Comparison of ENCODE assay signal across 1 cellular context in the genomic region with DNA sequence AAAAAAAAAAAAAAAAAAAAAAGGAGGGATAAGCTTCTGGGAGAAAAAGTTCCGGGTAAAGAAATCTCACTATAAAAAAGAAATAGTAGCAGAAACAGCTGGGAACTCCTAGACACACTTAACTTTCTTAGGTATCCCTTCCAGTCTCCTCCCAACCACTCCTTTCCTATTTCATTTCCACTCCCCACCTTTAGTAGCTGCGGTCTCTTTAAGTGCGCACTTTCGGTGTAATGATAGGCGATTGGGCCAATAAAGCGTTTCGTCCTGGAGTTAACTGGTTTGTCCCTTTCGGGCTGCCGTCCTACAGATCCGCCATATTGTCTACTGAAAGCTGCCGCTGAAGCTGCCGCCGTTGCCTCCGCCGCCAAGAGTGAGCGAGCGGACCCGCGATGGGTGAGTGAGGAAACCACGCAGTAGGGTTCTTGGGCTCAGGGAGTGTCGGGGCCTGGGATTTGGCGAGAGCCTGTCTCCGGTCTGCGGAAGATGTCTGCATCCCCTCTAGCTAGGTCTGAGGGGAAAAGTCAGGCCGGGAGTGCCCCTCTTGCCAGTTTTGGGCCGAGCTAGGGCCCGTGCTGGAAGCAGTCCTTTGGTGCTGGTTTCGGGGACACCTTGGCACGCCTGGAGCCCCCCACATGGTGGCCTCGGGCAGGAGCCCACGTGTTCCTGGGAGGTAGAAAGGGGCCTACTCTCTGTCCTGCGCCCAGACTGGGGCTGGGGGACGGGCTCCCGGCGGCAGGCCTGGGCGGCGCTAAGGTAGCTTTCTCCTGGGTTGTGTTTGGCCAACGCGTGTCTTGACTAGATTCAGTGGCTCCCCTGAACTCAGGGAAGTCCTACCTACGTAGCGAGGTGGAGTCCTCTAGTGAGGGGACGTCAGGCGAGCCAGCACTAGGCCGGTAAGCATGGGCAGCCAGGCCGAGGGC.
TF ChIP-seq lines count a peak whose summit lies in the region.

A gene (plus strand): TSS at position 315 of the 920 bp plus-strand sequence. CDS start 75 bp downstream, at position 390.

TF ChIP-seq in K562, 482 proteins besides CTCF, POLR2A, EP300 and RAD21 (continued from another document and continues in another):
- TF ChIP-seq PHF8 (IDR thresholded peaks at IDR 0.05; ENCODE audit: borderline replicate concordance, low read length) (peak; percentile 81; the same call in 1 of the 2 replicates), TAF15 (IDR thresholded peaks at IDR 0.05; ENCODE audit: low read depth, low read length) (no peak), ZNF12 (CRISPR knock-in tag; IDR thresholded peaks at IDR 0.05) (peak; percentile 83; the same call in 1 of the 2 replicates), HDAC1 (IDR thresholded peaks at IDR 0.05) (peak in 1 of 2 experiments; percentile 29; a peak in 2 of 4 replicates), ARHGAP35 (IDR thresholded peaks at IDR 0.05; ENCODE audit: partially characterized antibody) (no peak), NR2C2 (CRISPR knock-in tag; IDR thresholded peaks at IDR 0.05) (no peak), NR2C2 (tag; IDR thresholded peaks at IDR 0.05) (no peak; the same call in 1 of the 2 replicates), MTA2 (IDR thresholded peaks at IDR 0.05; ENCODE audit: low read depth) (no peak), CTBP1 (IDR thresholded peaks at IDR 0.05; ENCODE audit: borderline replicate concordance) (peak; percentile 68; the same call in 1 of the 2 replicates), U2AF2 (optimal IDR thresholded peaks at IDR 0.05; ENCODE audit: low read depth, low read length) (no peak), POLR2AphosphoS5 (IDR thresholded peaks at IDR 0.05; ENCODE audit: control insufficient read depth, insufficient read depth, low read depth, low read length) (peak; percentile 57), PHB2 (IDR thresholded peaks at IDR 0.05; ENCODE audit: low read depth) (no peak), FOSL1 (tag; conservative IDR thresholded peaks at IDR 0.05) (no peak), ZBTB8A (IDR thresholded peaks at IDR 0.05; ENCODE audit: partially characterized antibody) (no peak), POLR2G (IDR thresholded peaks at IDR 0.05; ENCODE audit: low read depth, low read length) (peak; percentile 78), KAT8 (IDR thresholded peaks at IDR 0.05; ENCODE audit: low read depth) (no peak), PURB (CRISPR knock-in tag; IDR thresholded peaks at IDR 0.05; ENCODE audit: low read depth) (no peak), C11orf30 (IDR thresholded peaks at IDR 0.05; ENCODE audit: low read depth) (peak; percentile 73), FOXJ2 (tag; IDR thresholded peaks at IDR 0.05) (0 out of 2 replicates have a peak, but pooled peaks have one; percentile 10), ZNF184 (CRISPR knock-in tag; IDR thresholded peaks at IDR 0.05) (no peak), NR4A1 (CRISPR knock-in tag; IDR thresholded peaks at IDR 0.05) (no peak), NR4A1 (tag; IDR thresholded peaks at IDR 0.05) (peak; percentile 34; the same call in 1 of the 2 replicates), RB1 (IDR thresholded peaks at IDR 0.05; ENCODE audit: low read depth) (peak; percentile 62), SP2 (IDR thresholded peaks at IDR 0.05; ENCODE audit: extremely low read depth, low read depth, low read length, poor library complexity, severe bottlenecking) (no peak), TEAD1 (CRISPR knock-in tag; IDR thresholded peaks at IDR 0.05) (peak; percentile 31 to 73; a peak in 2 of 4 replicates), CHD2 (IDR thresholded peaks at IDR 0.05; ENCODE audit: low read depth, low read length) (no peak), GTF2E2 (tag; IDR thresholded peaks at IDR 0.05) (peak; percentile 62; the same call in 1 of the 2 replicates), SIN3A (IDR thresholded peaks at IDR 0.05; ENCODE audit: borderline replicate concordance in 2 of 2, control insufficient read depth in 1 of 2, low read depth in 2 of 2, low read length in 2 of 2) (peak; percentile 17 to 60; a peak in 3 of 4 replicates), TEAD4 (IDR thresholded peaks at IDR 0.05; ENCODE audit: low read length) (peak; percentile 51; the same call in 1 of the 2 replicates), TEAD4 (CRISPR knock-in tag; IDR thresholded peaks at IDR 0.05; ENCODE audit: borderline replicate concordance) (no peak), ESRRA (IDR thresholded peaks at IDR 0.05; ENCODE audit: borderline replicate concordance, low read depth) (no peak; the same call in 1 of the 2 replicates), ZNF143 (CRISPR knock-in tag; IDR thresholded peaks at IDR 0.05) (peak; percentile 52; the same call in 1 of the 2 replicates), SETDB1 (IDR thresholded peaks at IDR 0.05; ENCODE audit: low read length) (no peak), ZNF764 (CRISPR knock-in tag; IDR thresholded peaks at IDR 0.05; ENCODE audit: low read depth) (no peak), ZEB2 (IDR thresholded peaks at IDR 0.05) (no peak), JUN (IDR thresholded peaks at IDR 0.05; ENCODE audit: borderline replicate concordance, low read depth, low read length) (peak; percentile 5; the same call in 1 of the 2 replicates), JUN (CRISPR knock-in tag; IDR thresholded peaks at IDR 0.05; ENCODE audit: borderline replicate concordance) (peak; percentile 83; the same call in 1 of the 2 replicates), HCFC1 (IDR thresholded peaks at IDR 0.05; ENCODE audit: low read depth, low read length) (peak; percentile 78), NFIC (IDR thresholded peaks at IDR 0.05) (no peak; the same call in 1 of the 2 replicates), RBM34 (IDR thresholded peaks at IDR 0.05; ENCODE audit: borderline replicate concordance, insufficient read depth, low read length) (no peak), ZZZ3 (IDR thresholded peaks at IDR 0.05) (no peak)
- TF ChIP-seq, protein P1, sequence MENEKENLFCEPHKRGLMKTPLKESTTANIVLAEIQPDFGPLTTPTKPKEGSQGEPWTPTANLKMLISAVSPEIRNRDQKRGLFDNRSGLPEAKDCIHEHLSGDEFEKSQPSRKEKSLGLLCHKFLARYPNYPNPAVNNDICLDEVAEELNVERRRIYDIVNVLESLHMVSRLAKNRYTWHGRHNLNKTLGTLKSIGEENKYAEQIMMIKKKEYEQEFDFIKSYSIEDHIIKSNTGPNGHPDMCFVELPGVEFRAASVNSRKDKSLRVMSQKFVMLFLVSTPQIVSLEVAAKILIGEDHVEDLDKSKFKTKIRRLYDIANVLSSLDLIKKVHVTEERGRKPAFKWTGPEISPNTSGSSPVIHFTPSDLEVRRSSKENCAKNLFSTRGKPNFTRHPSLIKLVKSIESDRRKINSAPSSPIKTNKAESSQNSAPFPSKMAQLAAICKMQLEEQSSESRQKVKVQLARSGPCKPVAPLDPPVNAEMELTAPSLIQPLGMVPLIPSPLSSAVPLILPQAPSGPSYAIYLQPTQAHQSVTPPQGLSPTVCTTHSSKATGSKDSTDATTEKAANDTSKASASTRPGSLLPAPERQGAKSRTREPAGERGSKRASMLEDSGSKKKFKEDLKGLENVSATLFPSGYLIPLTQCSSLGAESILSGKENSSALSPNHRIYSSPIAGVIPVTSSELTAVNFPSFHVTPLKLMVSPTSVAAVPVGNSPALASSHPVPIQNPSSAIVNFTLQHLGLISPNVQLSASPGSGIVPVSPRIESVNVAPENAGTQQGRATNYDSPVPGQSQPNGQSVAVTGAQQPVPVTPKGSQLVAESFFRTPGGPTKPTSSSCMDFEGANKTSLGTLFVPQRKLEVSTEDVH (IDR thresholded peaks at IDR 0.05; ENCODE audit: low read depth, partially characterized antibody), result peak; percentile 32
- TF ChIP-seq, protein P2, sequence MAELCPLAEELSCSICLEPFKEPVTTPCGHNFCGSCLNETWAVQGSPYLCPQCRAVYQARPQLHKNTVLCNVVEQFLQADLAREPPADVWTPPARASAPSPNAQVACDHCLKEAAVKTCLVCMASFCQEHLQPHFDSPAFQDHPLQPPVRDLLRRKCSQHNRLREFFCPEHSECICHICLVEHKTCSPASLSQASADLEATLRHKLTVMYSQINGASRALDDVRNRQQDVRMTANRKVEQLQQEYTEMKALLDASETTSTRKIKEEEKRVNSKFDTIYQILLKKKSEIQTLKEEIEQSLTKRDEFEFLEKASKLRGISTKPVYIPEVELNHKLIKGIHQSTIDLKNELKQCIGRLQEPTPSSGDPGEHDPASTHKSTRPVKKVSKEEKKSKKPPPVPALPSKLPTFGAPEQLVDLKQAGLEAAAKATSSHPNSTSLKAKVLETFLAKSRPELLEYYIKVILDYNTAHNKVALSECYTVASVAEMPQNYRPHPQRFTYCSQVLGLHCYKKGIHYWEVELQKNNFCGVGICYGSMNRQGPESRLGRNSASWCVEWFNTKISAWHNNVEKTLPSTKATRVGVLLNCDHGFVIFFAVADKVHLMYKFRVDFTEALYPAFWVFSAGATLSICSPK (IDR thresholded peaks at IDR 0.05; ENCODE audit: borderline replicate concordance), result no peak
- TF ChIP-seq, protein P3, sequence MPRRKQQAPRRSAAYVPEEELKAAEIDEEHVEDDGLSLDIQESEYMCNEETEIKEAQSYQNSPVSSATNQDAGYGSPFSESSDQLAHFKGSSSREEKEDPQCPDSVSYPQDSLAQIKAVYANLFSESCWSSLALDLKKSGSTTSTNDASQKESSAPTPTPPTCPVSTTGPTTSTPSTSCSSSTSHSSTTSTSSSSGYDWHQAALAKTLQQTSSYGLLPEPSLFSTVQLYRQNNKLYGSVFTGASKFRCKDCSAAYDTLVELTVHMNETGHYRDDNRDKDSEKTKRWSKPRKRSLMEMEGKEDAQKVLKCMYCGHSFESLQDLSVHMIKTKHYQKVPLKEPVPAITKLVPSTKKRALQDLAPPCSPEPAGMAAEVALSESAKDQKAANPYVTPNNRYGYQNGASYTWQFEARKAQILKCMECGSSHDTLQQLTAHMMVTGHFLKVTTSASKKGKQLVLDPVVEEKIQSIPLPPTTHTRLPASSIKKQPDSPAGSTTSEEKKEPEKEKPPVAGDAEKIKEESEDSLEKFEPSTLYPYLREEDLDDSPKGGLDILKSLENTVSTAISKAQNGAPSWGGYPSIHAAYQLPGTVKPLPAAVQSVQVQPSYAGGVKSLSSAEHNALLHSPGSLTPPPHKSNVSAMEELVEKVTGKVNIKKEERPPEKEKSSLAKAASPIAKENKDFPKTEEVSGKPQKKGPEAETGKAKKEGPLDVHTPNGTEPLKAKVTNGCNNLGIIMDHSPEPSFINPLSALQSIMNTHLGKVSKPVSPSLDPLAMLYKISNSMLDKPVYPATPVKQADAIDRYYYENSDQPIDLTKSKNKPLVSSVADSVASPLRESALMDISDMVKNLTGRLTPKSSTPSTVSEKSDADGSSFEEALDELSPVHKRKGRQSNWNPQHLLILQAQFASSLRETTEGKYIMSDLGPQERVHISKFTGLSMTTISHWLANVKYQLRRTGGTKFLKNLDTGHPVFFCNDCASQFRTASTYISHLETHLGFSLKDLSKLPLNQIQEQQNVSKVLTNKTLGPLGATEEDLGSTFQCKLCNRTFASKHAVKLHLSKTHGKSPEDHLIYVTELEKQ (CRISPR knock-in tag; IDR thresholded peaks at IDR 0.05), result no peak
- TF ChIP-seq, protein P4, sequence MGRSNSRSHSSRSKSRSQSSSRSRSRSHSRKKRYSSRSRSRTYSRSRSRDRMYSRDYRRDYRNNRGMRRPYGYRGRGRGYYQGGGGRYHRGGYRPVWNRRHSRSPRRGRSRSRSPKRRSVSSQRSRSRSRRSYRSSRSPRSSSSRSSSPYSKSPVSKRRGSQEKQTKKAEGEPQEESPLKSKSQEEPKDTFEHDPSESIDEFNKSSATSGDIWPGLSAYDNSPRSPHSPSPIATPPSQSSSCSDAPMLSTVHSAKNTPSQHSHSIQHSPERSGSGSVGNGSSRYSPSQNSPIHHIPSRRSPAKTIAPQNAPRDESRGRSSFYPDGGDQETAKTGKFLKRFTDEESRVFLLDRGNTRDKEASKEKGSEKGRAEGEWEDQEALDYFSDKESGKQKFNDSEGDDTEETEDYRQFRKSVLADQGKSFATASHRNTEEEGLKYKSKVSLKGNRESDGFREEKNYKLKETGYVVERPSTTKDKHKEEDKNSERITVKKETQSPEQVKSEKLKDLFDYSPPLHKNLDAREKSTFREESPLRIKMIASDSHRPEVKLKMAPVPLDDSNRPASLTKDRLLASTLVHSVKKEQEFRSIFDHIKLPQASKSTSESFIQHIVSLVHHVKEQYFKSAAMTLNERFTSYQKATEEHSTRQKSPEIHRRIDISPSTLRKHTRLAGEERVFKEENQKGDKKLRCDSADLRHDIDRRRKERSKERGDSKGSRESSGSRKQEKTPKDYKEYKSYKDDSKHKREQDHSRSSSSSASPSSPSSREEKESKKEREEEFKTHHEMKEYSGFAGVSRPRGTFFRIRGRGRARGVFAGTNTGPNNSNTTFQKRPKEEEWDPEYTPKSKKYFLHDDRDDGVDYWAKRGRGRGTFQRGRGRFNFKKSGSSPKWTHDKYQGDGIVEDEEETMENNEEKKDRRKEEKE (IDR thresholded peaks at IDR 0.05; ENCODE audit: borderline replicate concordance in 1 of 2, control insufficient read depth in 1 of 2, low read depth in 2 of 2, low read length in 1 of 2), result no peak
- TF ChIP-seq, protein P5, sequence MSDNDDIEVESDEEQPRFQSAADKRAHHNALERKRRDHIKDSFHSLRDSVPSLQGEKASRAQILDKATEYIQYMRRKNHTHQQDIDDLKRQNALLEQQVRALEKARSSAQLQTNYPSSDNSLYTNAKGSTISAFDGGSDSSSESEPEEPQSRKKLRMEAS (CRISPR knock-in tag; IDR thresholded peaks at IDR 0.05), result peak; percentile 89
- TF ChIP-seq, protein P6, sequence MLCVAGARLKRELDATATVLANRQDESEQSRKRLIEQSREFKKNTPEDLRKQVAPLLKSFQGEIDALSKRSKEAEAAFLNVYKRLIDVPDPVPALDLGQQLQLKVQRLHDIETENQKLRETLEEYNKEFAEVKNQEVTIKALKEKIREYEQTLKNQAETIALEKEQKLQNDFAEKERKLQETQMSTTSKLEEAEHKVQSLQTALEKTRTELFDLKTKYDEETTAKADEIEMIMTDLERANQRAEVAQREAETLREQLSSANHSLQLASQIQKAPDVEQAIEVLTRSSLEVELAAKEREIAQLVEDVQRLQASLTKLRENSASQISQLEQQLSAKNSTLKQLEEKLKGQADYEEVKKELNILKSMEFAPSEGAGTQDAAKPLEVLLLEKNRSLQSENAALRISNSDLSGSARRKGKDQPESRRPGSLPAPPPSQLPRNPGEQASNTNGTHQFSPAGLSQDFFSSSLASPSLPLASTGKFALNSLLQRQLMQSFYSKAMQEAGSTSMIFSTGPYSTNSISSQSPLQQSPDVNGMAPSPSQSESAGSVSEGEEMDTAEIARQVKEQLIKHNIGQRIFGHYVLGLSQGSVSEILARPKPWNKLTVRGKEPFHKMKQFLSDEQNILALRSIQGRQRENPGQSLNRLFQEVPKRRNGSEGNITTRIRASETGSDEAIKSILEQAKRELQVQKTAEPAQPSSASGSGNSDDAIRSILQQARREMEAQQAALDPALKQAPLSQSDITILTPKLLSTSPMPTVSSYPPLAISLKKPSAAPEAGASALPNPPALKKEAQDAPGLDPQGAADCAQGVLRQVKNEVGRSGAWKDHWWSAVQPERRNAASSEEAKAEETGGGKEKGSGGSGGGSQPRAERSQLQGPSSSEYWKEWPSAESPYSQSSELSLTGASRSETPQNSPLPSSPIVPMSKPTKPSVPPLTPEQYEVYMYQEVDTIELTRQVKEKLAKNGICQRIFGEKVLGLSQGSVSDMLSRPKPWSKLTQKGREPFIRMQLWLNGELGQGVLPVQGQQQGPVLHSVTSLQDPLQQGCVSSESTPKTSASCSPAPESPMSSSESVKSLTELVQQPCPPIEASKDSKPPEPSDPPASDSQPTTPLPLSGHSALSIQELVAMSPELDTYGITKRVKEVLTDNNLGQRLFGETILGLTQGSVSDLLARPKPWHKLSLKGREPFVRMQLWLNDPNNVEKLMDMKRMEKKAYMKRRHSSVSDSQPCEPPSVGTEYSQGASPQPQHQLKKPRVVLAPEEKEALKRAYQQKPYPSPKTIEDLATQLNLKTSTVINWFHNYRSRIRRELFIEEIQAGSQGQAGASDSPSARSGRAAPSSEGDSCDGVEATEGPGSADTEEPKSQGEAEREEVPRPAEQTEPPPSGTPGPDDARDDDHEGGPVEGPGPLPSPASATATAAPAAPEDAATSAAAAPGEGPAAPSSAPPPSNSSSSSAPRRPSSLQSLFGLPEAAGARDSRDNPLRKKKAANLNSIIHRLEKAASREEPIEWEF (CRISPR knock-in tag; IDR thresholded peaks at IDR 0.05), result peak; percentile 67; the same call in 1 of the 2 replicates
